ENCODE assay signal across 13 cellular contexts in genomic region chr15:74438206-74438605, GRCh38. TPM values are rescaled to one million over a fixed set of nuclear protein-coding genes. Genes with fewer than 3 reads are reported as not detected.
A peak's percentile ranks its signal among the peaks of the same experiment; 100 is the strongest.
DNase-seq lines count a peak whose midpoint lies in the region; ATAC-seq, FAIRE-seq and TF ChIP-seq lines count a peak whose summit lies in the region.
"Had no signal": no experiment of that assay in that cellular context is flagged by ENCODE, and none has a peak within 500 bp of the region (broad histone marks: within the 10 kb centered on the region; RNA-seq: fewer than 3 reads in every experiment).

No MANE protein-coding gene starts in this region.

- 58% methylated on average over 2 of the region's 2 CpGs for WGBS in HepG2 (ENCODE audit: low lambda C conversion rate)

- no peaks in the 10 kb centered on the region for H3K9me3 ChIP-seq in HepG2 (ENCODE audit: low read length)
- H3K9me3 ChIP-seq: pancreas, tibial nerve had no signal

- CTCF ChIA-PET in HepG2 (lab: Yijun Ruan, JAX; ENCODE audit: low intra/inter-chr PET ratio, low total read pairs), result interaction anchor here (0.8 to 4.2 kb wide), 5 partner anchors 23 to 64 kb away, joined by 3 to 77 read pairs (median 12); partner anchors contain the start of gene UBL7

- peak; percentile 41 for DNase-seq in activated T-cell treated with anti-CD3 and anti-CD28 coated beads, Interleukin-2, amount 50 U/mL, for 24 hours
- no peak for DNase-seq in activated T-cell treated with anti-CD3 and anti-CD28 coated beads, Interleukin-2, amount 50 U/mL, for 1 hour
- no peak for DNase-seq in activated T-helper 1 cell treated with anti-CD3 and anti-CD28 coated beads, Interleukin-12 subunit alpha, Interleukin-12 subunit beta, Interleukin-2, Interleukin-4 antibody, amounts not matched to agents 30 ng/mL and 10 ng/mL and 1 ng/mL, durations not matched to agents 14 hours and 24 hours and 36 hours (ENCODE audit: low spot score)
- no peak for DNase-seq in HepG2 (ENCODE audit: low spot score)
- no peak for DNase-seq in stimulated activated naive B cell treated with anti-CD40 and anti-IgM and Interleukin-4, amounts not matched to agents 10 μg/mL and 1 μg/mL and 100 μg/mL, for 72 hours
- no peak for DNase-seq in C1 segment of cervical spinal cord (lab: John Stamatoyannopoulos, UW)
- DNase-seq in GM19240 (ENCODE audit: insufficient read length, low spot score), result no peak
- DNase-seq in posterior vena cava (ENCODE audit: low spot score), result no peak
- DNase-seq: NCI-H524 treated with DMSO at 0.1 percent for 48 hours had no signal

- H3K27ac ChIP-seq in HepG2 (ENCODE audit: extremely low read length, insufficient read depth, low read length), result no peak overlapping the region
- H3K27ac ChIP-seq: pancreas, tibial nerve had no signal

- TF ChIP-seq CTCF in HepG2 (CRISPR knock-in tag; IDR thresholded peaks at IDR 0.05), result no peak

- H3K4me3 Mint-ChIP-seq in activated T-cell treated with anti-CD3 and anti-CD28 coated beads, Interleukin-2, amount 50 U/mL, for 24 hours, result no peak overlapping the region
- no peak overlapping the region for H3K4me3 Mint-ChIP-seq in activated T-helper 1 cell treated with anti-CD3 and anti-CD28 coated beads, Interleukin-12 subunit alpha, Interleukin-12 subunit beta, Interleukin-2, Interleukin-4 antibody, amounts not matched to agents 30 ng/mL and 10 ng/mL and 1 ng/mL, durations not matched to agents 14 hours and 24 hours and 36 hours
- H3K4me3 Mint-ChIP-seq in stimulated activated naive B cell treated with anti-CD40 and anti-IgM and Interleukin-4, amounts not matched to agents 10 μg/mL and 1 μg/mL and 100 μg/mL, for 72 hours, result peak overlapping the region in 1 of 2 donors; percentile 22
- H3K4me3 Mint-ChIP-seq: activated CD4-positive, alpha-beta memory T cell treated with anti-CD3 and anti-CD28 coated beads, Interleukin-2, amount 10 ng/mL, durations not matched to agents 7 days and 5 days had no signal

- H3K4me2 ChIP-seq in HepG2 (ENCODE audit: low read depth, low read length), result peak overlapping the region; percentile 5; the same call in 1 of the 2 replicates

- H4K20me1 ChIP-seq in HepG2 (ENCODE audit: insufficient read depth, low read length), result no peaks in the 10 kb centered on the region

- TF ChIP-seq POLR2A in HepG2 (IDR thresholded peaks at IDR 0.05; ENCODE audit: insufficient read depth in 1 of 2, low read depth in 2 of 2, low read length in 2 of 2), result no peak

- peaks cover 70% of the 10 kb centered on the region for H3K4me1 ChIP-seq in HepG2 (ENCODE audit: insufficient read depth, low read length)

- H3K79me2 ChIP-seq in HepG2 (ENCODE audit: insufficient read depth, low read length), result peaks cover 3% of the 10 kb centered on the region

- peaks cover 43% of the 10 kb centered on the region for H3K4me1 Mint-ChIP-seq in activated T-cell treated with anti-CD3 and anti-CD28 coated beads, Interleukin-2, amount 50 U/mL, for 24 hours (ENCODE audit: low read depth)
- peaks cover 58% of the 10 kb centered on the region for H3K4me1 Mint-ChIP-seq in activated T-helper 1 cell treated with anti-CD3 and anti-CD28 coated beads, Interleukin-12 subunit alpha, Interleukin-12 subunit beta, Interleukin-2, Interleukin-4 antibody, amounts not matched to agents 30 ng/mL and 10 ng/mL and 1 ng/mL, durations not matched to agents 14 hours and 24 hours and 36 hours (ENCODE audit: low read depth)
- peaks cover 44 to 52% of the 10 kb centered on the region in 2 donors for H3K4me1 Mint-ChIP-seq in stimulated activated naive B cell treated with anti-CD40 and anti-IgM and Interleukin-4, amounts not matched to agents 10 μg/mL and 1 μg/mL and 100 μg/mL, for 72 hours

- no peaks in the 10 kb centered on the region for H3K36me3 Mint-ChIP-seq in activated T-cell treated with anti-CD3 and anti-CD28 coated beads, Interleukin-2, amount 50 U/mL, for 24 hours (ENCODE audit: low read depth)
- peaks cover 7% of the 10 kb centered on the region for H3K36me3 Mint-ChIP-seq in activated T-helper 1 cell treated with anti-CD3 and anti-CD28 coated beads, Interleukin-12 subunit alpha, Interleukin-12 subunit beta, Interleukin-2, Interleukin-4 antibody, amounts not matched to agents 30 ng/mL and 10 ng/mL and 1 ng/mL, durations not matched to agents 14 hours and 24 hours and 36 hours (ENCODE audit: low read depth)
- peaks cover 3 to 4% of the 10 kb centered on the region in 2 donors for H3K36me3 Mint-ChIP-seq in stimulated activated naive B cell treated with anti-CD40 and anti-IgM and Interleukin-4, amounts not matched to agents 10 μg/mL and 1 μg/mL and 100 μg/mL, for 72 hours

- no peaks in the 10 kb centered on the region for H3K27me3 ChIP-seq in HepG2 (ENCODE audit: control insufficient read depth in 1 of 2, insufficient read depth in 2 of 2, low read length in 2 of 2)
- H3K27me3 ChIP-seq: pancreas, tibial nerve had no signal

- H3K9ac ChIP-seq in HepG2 (ENCODE audit: insufficient read depth, low read depth, low read length), result no peak overlapping the region

- BruUV-seq in HepG2 (replicated peaks; lab: Mats Ljungman, UMichigan), result no TSS peak

- H3K27ac Mint-ChIP-seq in activated T-cell treated with anti-CD3 and anti-CD28 coated beads, Interleukin-2, amount 50 U/mL, for 24 hours, result peak overlapping the region; percentile 1
- H3K27ac Mint-ChIP-seq in activated T-helper 1 cell treated with anti-CD3 and anti-CD28 coated beads, Interleukin-12 subunit alpha, Interleukin-12 subunit beta, Interleukin-2, Interleukin-4 antibody, amounts not matched to agents 30 ng/mL and 10 ng/mL and 1 ng/mL, durations not matched to agents 14 hours and 24 hours and 36 hours, result peak overlapping the region; percentile 1
- H3K27ac Mint-ChIP-seq in stimulated activated naive B cell treated with anti-CD40 and anti-IgM and Interleukin-4, amounts not matched to agents 10 μg/mL and 1 μg/mL and 100 μg/mL, for 72 hours, result peak overlapping the region; percentile 84
- H3K27ac Mint-ChIP-seq: activated CD4-positive, alpha-beta memory T cell treated with anti-CD3 and anti-CD28 coated beads, Interleukin-2, amount 10 ng/mL, durations not matched to agents 7 days and 5 days had no signal

- no peak for ATAC-seq in HepG2
- ATAC-seq in stimulated activated naive B cell treated with anti-CD40 and anti-IgM and Interleukin-4, amounts not matched to agents 10 μg/mL and 1 μg/mL and 100 μg/mL, for 72 hours (replicated peaks), result no peak

- no peak for FAIRE-seq in HepG2 (lab: Jason Lieb, UNC)
- FAIRE-seq: astrocyte, pancreas had no signal

- intact Hi-C loops in activated T-helper 1 cell treated with anti-CD3 and anti-CD28 coated beads, Interleukin-12 subunit alpha, Interleukin-12 subunit beta, Interleukin-2, Interleukin-4 antibody, amounts not matched to agents 30 ng/mL and 10 ng/mL and 1 ng/mL, durations not matched to agents 14 hours and 24 hours and 36 hours (cut with micrococcal nuclease), result loop anchor here (1.0 kb wide), 6 partner anchors 23 to 104 kb away; partner anchors contain the start of gene UBL7
- intact Hi-C loops in HepG2 (cut with micrococcal nuclease; ENCODE audit: unreplicated experiment), result loop anchor here (1.0 to 2.0 kb wide), 2 partner anchors 51 to 56 kb away; no protein-coding TSS in a partner anchor
- intact Hi-C loops in posterior vena cava (cut with DNase I), result loop anchor here (2.0 kb wide), 2 partner anchors 61 to 65 kb away; no protein-coding TSS in a partner anchor

- TF ChIP-seq RAD21 in HepG2 (CRISPR knock-in tag; IDR thresholded peaks at IDR 0.05), result no peak

- in situ Hi-C loops in HepG2 (cut with HindIII; ENCODE audit: extremely low pct_ligation_motif_present, low pct_unique_long_range_greater_than_20kb), result no loop called here

- POLR2A ChIA-PET in HepG2 (lab: Yijun Ruan, JAX), result interaction anchor here (6.8 to 9.5 kb wide), 3 partner anchors 16 to 53 kb away, joined by 107 to 357 read pairs (median 124); partner anchors contain the start of gene UBL7

- no peak for TF ChIP-seq EP300 in HepG2 (IDR thresholded peaks at IDR 0.05; ENCODE audit: low read depth in 2 of 2, low read length in 2 of 2)
- no peak for TF ChIP-seq EP300 in HepG2 (CRISPR knock-in tag; IDR thresholded peaks at IDR 0.05; ENCODE audit: borderline replicate concordance)

- no peak overlapping the region for H2AFZ ChIP-seq in HepG2 (ENCODE audit: low read length)

- peaks cover 11 to 19% of the 10 kb centered on the region in 2 experiments; a peak in 4 of 5 replicates for H3K36me3 ChIP-seq in HepG2 (replicated peaks in 1 of 2; ENCODE audit: control insufficient read depth in 1 of 2, insufficient read depth in 2 of 2, low read length in 2 of 2)
- H3K36me3 ChIP-seq: pancreas, tibial nerve had no signal

- no peaks in the 10 kb centered on the region for H3K9me3 Mint-ChIP-seq in activated T-cell treated with anti-CD3 and anti-CD28 coated beads, Interleukin-2, amount 50 U/mL, for 24 hours
- H3K9me3 Mint-ChIP-seq in activated T-helper 1 cell treated with anti-CD3 and anti-CD28 coated beads, Interleukin-12 subunit alpha, Interleukin-12 subunit beta, Interleukin-2, Interleukin-4 antibody, amounts not matched to agents 30 ng/mL and 10 ng/mL and 1 ng/mL, durations not matched to agents 14 hours and 24 hours and 36 hours, result no peaks in the 10 kb centered on the region
- H3K9me3 Mint-ChIP-seq in stimulated activated naive B cell treated with anti-CD40 and anti-IgM and Interleukin-4, amounts not matched to agents 10 μg/mL and 1 μg/mL and 100 μg/mL, for 72 hours, result no peaks in the 10 kb centered on the region
- H3K9me3 Mint-ChIP-seq: activated CD4-positive, alpha-beta memory T cell treated with anti-CD3 and anti-CD28 coated beads, Interleukin-2, amount 10 ng/mL, durations not matched to agents 7 days and 5 days had no signal

- H3K4me3 ChIP-seq in HepG2 (replicated peaks in 1 of 3; ENCODE audit: insufficient read depth in 1 of 3, low read depth in 2 of 3, low read length in 3 of 3), result no peak overlapping the region
- H3K4me3 ChIP-seq: pancreas, tibial nerve had no signal

- no peaks in the 10 kb centered on the region for H3K27me3 Mint-ChIP-seq in activated T-cell treated with anti-CD3 and anti-CD28 coated beads, Interleukin-2, amount 50 U/mL, for 24 hours
- H3K27me3 Mint-ChIP-seq in activated T-helper 1 cell treated with anti-CD3 and anti-CD28 coated beads, Interleukin-12 subunit alpha, Interleukin-12 subunit beta, Interleukin-2, Interleukin-4 antibody, amounts not matched to agents 30 ng/mL and 10 ng/mL and 1 ng/mL, durations not matched to agents 14 hours and 24 hours and 36 hours (ENCODE audit: insufficient read depth), result no peaks in the 10 kb centered on the region
- no peaks in the 10 kb centered on the region for H3K27me3 Mint-ChIP-seq in stimulated activated naive B cell treated with anti-CD40 and anti-IgM and Interleukin-4, amounts not matched to agents 10 μg/mL and 1 μg/mL and 100 μg/mL, for 72 hours
- H3K27me3 Mint-ChIP-seq: activated CD4-positive, alpha-beta memory T cell treated with anti-CD3 and anti-CD28 coated beads, Interleukin-2, amount 10 ng/mL, durations not matched to agents 7 days and 5 days had no signal

RNA-seq across cellular contexts. Expression of gene SEMA7A, which starts 4.4 kb away (rescaled TPM):
- 102 TPM in 2 replicates for total RNA-seq in activated T-helper 1 cell treated with anti-CD3 and anti-CD28 coated beads, Interleukin-12 subunit alpha, Interleukin-12 subunit beta, Interleukin-2, Interleukin-4 antibody, amounts not matched to agents 30 ng/mL and 10 ng/mL and 1 ng/mL, durations not matched to agents 14 hours and 24 hours and 36 hours
- total RNA-seq in HepG2 (2016; rRNA removed; fragmentation: Illumina TruSeq; extraction: Trizol) (7.1 and 15.8 TPM in 2 replicates), posterior vena cava (1 to 10 TPM; 1.2 to 2.0 TPM)
- total RNA-seq in HepG2 (2016; cell fraction: cytosol; rRNA removed; fragmentation: Illumina TruSeq; extraction: Trizol; ENCODE audit: low read depth), result 6.7 and 6.9 TPM in 2 replicates
- 5.8 and 16.8 TPM in 2 replicates for total RNA-seq in HepG2 (2016; cell fraction: insoluble cytoplasmic fraction; rRNA removed; fragmentation: Illumina TruSeq; extraction: Trizol)
- 6.1 and 7.5 TPM in 2 replicates for total RNA-seq in HepG2 (2016; cell fraction: membrane; rRNA removed; fragmentation: Illumina TruSeq; extraction: Trizol)
- total RNA-seq in HepG2 (2016; cell fraction: nucleus; rRNA removed; fragmentation: Illumina TruSeq; extraction: Trizol), result 18.1 and 21.2 TPM in 2 replicates
- polyA plus RNA-seq in HepG2 (2011; rRNA removed), result 9.0 and 11.3 TPM in 2 replicates
- 9.5 and 11.5 TPM in 2 replicates for polyA plus RNA-seq in HepG2 (2011; cell fraction: cytosol; rRNA removed)
- polyA plus RNA-seq in HepG2 (2011; cell fraction: nucleus; rRNA removed), result 27.8 and 40.2 TPM in 2 replicates
- 6.1 and 9.1 TPM in 2 replicates for polyA plus RNA-seq in HepG2 (2012)
- 0.77 and 0.90 TPM in 2 replicates for polyA plus RNA-seq in HepG2 (2016; cell fraction: cytosol; fragmentation: Illumina TruSeq; extraction: Trizol; ENCODE audit: low read depth)
- polyA plus RNA-seq in HepG2 (2016; cell fraction: insoluble cytoplasmic fraction; fragmentation: Illumina TruSeq; extraction: Trizol; ENCODE audit: low read depth), result 3.7 and 5.2 TPM in 2 replicates
- polyA plus RNA-seq in HepG2 (2016; cell fraction: membrane; fragmentation: Illumina TruSeq; extraction: Trizol; ENCODE audit: low read depth), result 2.0 and 2.2 TPM in 2 replicates
- 40.2 and 42.1 TPM in 2 replicates for polyA plus RNA-seq in HepG2 (2016; cell fraction: nucleus; fragmentation: Illumina TruSeq; extraction: Trizol; ENCODE audit: insufficient read depth, low read depth)
- 1.2 and 27.6 TPM in 2 replicates for polyA minus RNA-seq in HepG2 (2011; rRNA and poly(A)+ RNA removed; ENCODE audit: low replicate concordance)
- polyA minus RNA-seq in HepG2 (2011; cell fraction: cytosol; rRNA and poly(A)+ RNA removed), result 8.8 and 9.2 TPM in 2 replicates
- 13.6 and 14.7 TPM in 2 replicates for polyA minus RNA-seq in HepG2 (2011; cell fraction: nucleus; rRNA and poly(A)+ RNA removed)

RNA-seq across cellular contexts. Expression of gene UBL7, which starts 22.8 kb away (rescaled TPM):
- total RNA-seq in activated T-helper 1 cell treated with anti-CD3 and anti-CD28 coated beads, Interleukin-12 subunit alpha, Interleukin-12 subunit beta, Interleukin-2, Interleukin-4 antibody, amounts not matched to agents 30 ng/mL and 10 ng/mL and 1 ng/mL, durations not matched to agents 14 hours and 24 hours and 36 hours, result 55.4 and 56.0 TPM in 2 replicates
- total RNA-seq in HepG2 (2016; rRNA removed; fragmentation: Illumina TruSeq; extraction: Trizol) (55.0 and 63.2 TPM in 2 replicates), posterior vena cava (10 to 100 TPM; 24.8 to 25.9 TPM)
- total RNA-seq in HepG2 (2016; cell fraction: cytosol; rRNA removed; fragmentation: Illumina TruSeq; extraction: Trizol; ENCODE audit: low read depth), result 40.0 and 66.0 TPM in 2 replicates
- total RNA-seq in HepG2 (2016; cell fraction: insoluble cytoplasmic fraction; rRNA removed; fragmentation: Illumina TruSeq; extraction: Trizol), result 52.3 and 63.7 TPM in 2 replicates
- 56.6 and 72.2 TPM in 2 replicates for total RNA-seq in HepG2 (2016; cell fraction: membrane; rRNA removed; fragmentation: Illumina TruSeq; extraction: Trizol)
- total RNA-seq in HepG2 (2016; cell fraction: nucleus; rRNA removed; fragmentation: Illumina TruSeq; extraction: Trizol), result 14.7 and 21.3 TPM in 2 replicates
- polyA plus RNA-seq in HepG2 (2011; rRNA removed), result 63.5 and 65.3 TPM in 2 replicates
- 57.8 and 86.0 TPM in 2 replicates for polyA plus RNA-seq in HepG2 (2011; cell fraction: cytosol; rRNA removed)
- polyA plus RNA-seq in HepG2 (2011; cell fraction: nucleus; rRNA removed), result 25.5 and 27.0 TPM in 2 replicates
- 38.1 and 49.1 TPM in 2 replicates for polyA plus RNA-seq in HepG2 (2012)
- 60.3 and 88.5 TPM in 2 replicates for polyA plus RNA-seq in HepG2 (2016; cell fraction: cytosol; fragmentation: Illumina TruSeq; extraction: Trizol; ENCODE audit: low read depth)
- 70.2 and 77.9 TPM in 2 replicates for polyA plus RNA-seq in HepG2 (2016; cell fraction: insoluble cytoplasmic fraction; fragmentation: Illumina TruSeq; extraction: Trizol; ENCODE audit: low read depth)
- polyA plus RNA-seq in HepG2 (2016; cell fraction: membrane; fragmentation: Illumina TruSeq; extraction: Trizol; ENCODE audit: low read depth), result 79.8 and 95.5 TPM in 2 replicates
- 32.2 and 35.3 TPM in 2 replicates for polyA plus RNA-seq in HepG2 (2016; cell fraction: nucleus; fragmentation: Illumina TruSeq; extraction: Trizol; ENCODE audit: insufficient read depth, low read depth)
- 109 and 162 TPM in 2 replicates for polyA minus RNA-seq in HepG2 (2011; rRNA and poly(A)+ RNA removed; ENCODE audit: low replicate concordance)
- 22.8 and 25.9 TPM in 2 replicates for polyA minus RNA-seq in HepG2 (2011; cell fraction: cytosol; rRNA and poly(A)+ RNA removed)
- 11.3 and 16.4 TPM in 2 replicates for polyA minus RNA-seq in HepG2 (2011; cell fraction: nucleus; rRNA and poly(A)+ RNA removed)

Comparison
In these comparisons a context has a peak if more than half of its experiments do, and no peak if none do; other contexts are left out.
1. H3K27ac Mint-ChIP-seq: peak in every context shown above with its lines; median percentile 84 in stimulated activated naive B cell treated with anti-CD40 and anti-IgM and Interleukin-4, amounts not matched to agents 10 μg/mL and 1 μg/mL and 100 μg/mL, for 72 hours; 1 in activated T-cell treated with anti-CD3 and anti-CD28 coated beads, Interleukin-2, amount 50 U/mL, for 24 hours; 1 in activated T-helper 1 cell treated with anti-CD3 and anti-CD28 coated beads, Interleukin-12 subunit alpha, Interleukin-12 subunit beta, Interleukin-2, Interleukin-4 antibody, amounts not matched to agents 30 ng/mL and 10 ng/mL and 1 ng/mL, durations not matched to agents 14 hours and 24 hours and 36 hours.